In genomic region chr5:132820162-132820754, GRCh38 we compare ENCODE assay signal across 8 cellular contexts. TPM values are rescaled to one million over a fixed set of nuclear protein-coding genes. Genes with fewer than 3 reads are reported as not detected.
DNase-seq lines count a peak whose midpoint lies in the region; ATAC-seq, FAIRE-seq and TF ChIP-seq lines count a peak whose summit lies in the region.

No MANE protein-coding gene starts in this region.

- H3K4me3 ChIP-seq in OCI-LY3 (ENCODE audit: low read length) (peak overlapping the region; percentile 89), endothelial cell of umbilical vein (replicated peaks in 1 of 3; ENCODE audit: insufficient read depth in 1 of 3, low read depth in 1 of 3, low read length in 3 of 3) (no peak overlapping the region)

- POLR2A ChIA-PET in endothelial cell of umbilical vein (lab: Charles Lee), result interaction anchor here (0.7 kb wide), 1 partner anchor 204 kb away, joined by 8 read pairs; no protein-coding TSS in a partner anchor

- no TSS peak for BruUV-seq in endothelial cell of umbilical vein (replicated peaks; lab: Mats Ljungman, UMichigan)

- H3K4me2 ChIP-seq in OCI-LY3 (ENCODE audit: low read length) (peak overlapping the region; percentile 87), endothelial cell of umbilical vein (ENCODE audit: insufficient read depth, low read length) (no peak overlapping the region)

- H3K4me1 ChIP-seq in OCI-LY3 (ENCODE audit: low read length) (0 out of 2 replicates have a peak, but pooled peaks cover 6% of the 10 kb centered on the region), endothelial cell of umbilical vein (ENCODE audit: control insufficient read depth, extremely low read depth, insufficient read depth, low read length) (peaks cover 2% of the 10 kb centered on the region)

- H3K36me3 ChIP-seq in OCI-LY3 (replicated peaks; ENCODE audit: low read depth, low read length), result no peaks in the 10 kb centered on the region
- H3K36me3 ChIP-seq in endothelial cell of umbilical vein (ENCODE audit: control insufficient read depth in 2 of 2, extremely low read depth in 1 of 2, insufficient read depth in 2 of 2, low read length in 2 of 2), result peaks cover 1 to 4% of the 10 kb centered on the region in 2 experiments

- CTCF ChIA-PET in endothelial cell of umbilical vein (lab: Charles Lee), result interaction anchor here (0.7 to 5.9 kb wide), 69 partner anchors 9 to 640 kb away, joined by 3 to 179 read pairs (median 5); partner anchors contain the start of genes CCNI2, IRF1, KIF3A and SEPTIN8

- no peaks in the 10 kb centered on the region for H3K27me3 ChIP-seq in OCI-LY3 (ENCODE audit: low read depth, low read length)
- H3K27me3 ChIP-seq in endothelial cell of umbilical vein (ENCODE audit: control insufficient read depth in 2 of 2, insufficient read depth in 2 of 2, low read length in 2 of 2), result no peaks in the 10 kb centered on the region

- FAIRE-seq in endothelial cell of umbilical vein (lab: Jason Lieb, UNC), result peak; percentile 98

- H3K9me1 ChIP-seq in endothelial cell of umbilical vein (replicated peaks; ENCODE audit: control insufficient read depth, extremely low read depth, insufficient read depth, low read length), result no peaks in the 10 kb centered on the region

- no peaks in the 10 kb centered on the region for H3K9me3 ChIP-seq in OCI-LY3 (ENCODE audit: insufficient read depth, low read length)
- no peaks in the 10 kb centered on the region for H3K9me3 ChIP-seq in endothelial cell of umbilical vein (replicated peaks; ENCODE audit: control insufficient read depth, insufficient read depth, low read length)

- peak; percentile 94 for TF ChIP-seq CTCF in C4-2B (conservative IDR thresholded peaks at IDR 0.05)
- TF ChIP-seq CTCF in OCI-LY3 (IDR thresholded peaks at IDR 0.05; ENCODE audit: low read depth, low read length), result peak; percentile 80
- TF ChIP-seq CTCF in endothelial cell of umbilical vein (IDR thresholded peaks at IDR 0.05; ENCODE audit: extremely low read depth in 1 of 2, insufficient read depth in 1 of 2, low read depth in 1 of 2, low read length in 2 of 2), result peak; percentile 78 to 91

- no peak overlapping the region for H3K27ac ChIP-seq in C4-2B
- no peak overlapping the region for H3K27ac ChIP-seq in OCI-LY3 (ENCODE audit: low read length)
- no peak overlapping the region for H3K27ac ChIP-seq in endothelial cell of umbilical vein (ENCODE audit: insufficient read depth, low read depth, low read length)

- peak; percentile 53 for ATAC-seq in GM19397 (IDR thresholded peaks at IDR 0.05; ENCODE audit: unreplicated experiment)

- peak overlapping the region; percentile 95 for H2AFZ ChIP-seq in OCI-LY3 (ENCODE audit: low read depth, low read length)
- peak overlapping the region; percentile 39 for H2AFZ ChIP-seq in endothelial cell of umbilical vein (ENCODE audit: low read depth, low read length)

- H4K20me1 ChIP-seq in OCI-LY3 (ENCODE audit: insufficient read depth, low read length) (no peaks in the 10 kb centered on the region), endothelial cell of umbilical vein (replicated peaks; ENCODE audit: control insufficient read depth, extremely low read depth, insufficient read depth, low read length) (no peaks in the 10 kb centered on the region)

- DNase-seq in HT1080 (ENCODE audit: low read depth) (peak; percentile 80), endothelial cell of umbilical vein (ENCODE audit: low read depth, low spot score) (peak; percentile 87), mucosa of gallbladder (ENCODE audit: low spot score) (peak; percentile 94)
- peak; percentile 99 for DNase-seq in activated CD8-positive, alpha-beta memory T cell treated with anti-CD3 and anti-CD28 coated beads, Interleukin-2, amount 50 U/mL, for 48 hours
- DNase-seq in stimulated activated CD8-positive, alpha-beta memory T cell treated with anti-CD3 and anti-CD28 coated beads, Interleukin-7, amount 100 ng/mL, for 1 hour (ENCODE audit: low read depth in 2 of 2), result peak; percentile 77 to 87

- intact Hi-C loops in endothelial cell of umbilical vein (cut with micrococcal nuclease), result loop anchor here (1.0 to 10.0 kb wide), 7 partner anchors 43 to 525 kb away; partner anchors contain the start of genes SEPTIN8 and SLC22A4

- dilution Hi-C loops in endothelial cell of umbilical vein (cut with MboI; ENCODE audit: extremely low pct_ligation_motif_present, low sequenced_read_pairs), result no loop called here

- H3K9ac ChIP-seq in OCI-LY3 (ENCODE audit: low read length) (peak overlapping the region; percentile 67), endothelial cell of umbilical vein (replicated peaks; ENCODE audit: extremely low read depth, insufficient read depth, low read length) (no peak overlapping the region)

- no peak for TF ChIP-seq POLR2A in endothelial cell of umbilical vein (IDR thresholded peaks at IDR 0.05; ENCODE audit: low read depth, low read length)

- H3K79me2 ChIP-seq in OCI-LY3 (ENCODE audit: low read length) (no peaks in the 10 kb centered on the region), endothelial cell of umbilical vein (ENCODE audit: control insufficient read depth, insufficient read depth, low read length) (no peaks in the 10 kb centered on the region)

RNA-seq across cellular contexts. Expression of gene SOWAHA, which starts 7.2 kb away (rescaled TPM):
- total RNA-seq in HT1080 (2014; rRNA removed; shearing (Covaris generic)), result not detected in 2 replicates
- 0.02 TPM in 2 replicates for polyA plus RNA-seq in HT1080 (2015; cell fraction: cytosol; rRNA removed)
- polyA plus RNA-seq in HT1080 (2015; cell fraction: nucleus; rRNA removed), result not detected in 2 replicates
- total RNA-seq in endothelial cell of umbilical vein, result not detected in 2 replicates
- not detected in 2 replicates for polyA plus RNA-seq in endothelial cell of umbilical vein
- polyA plus RNA-seq in endothelial cell of umbilical vein (2011; cell fraction: cytosol; rRNA removed), result 0.01 TPM in 1 of 2 replicates, not detected in the other
- not detected in 2 replicates for polyA plus RNA-seq in endothelial cell of umbilical vein (2011; cell fraction: nucleus; rRNA removed)
- polyA plus RNA-seq in endothelial cell of umbilical vein (2012), result not detected in 2 replicates
- not detected in 2 replicates for polyA minus RNA-seq in endothelial cell of umbilical vein
- polyA minus RNA-seq in endothelial cell of umbilical vein (2011; cell fraction: cytosol; rRNA and poly(A)+ RNA removed), result not detected
- not detected in 2 replicates for polyA minus RNA-seq in endothelial cell of umbilical vein (2011; cell fraction: nucleus; rRNA and poly(A)+ RNA removed)
- 22.2 TPM for total RNA-seq in mucosa of gallbladder

RNA-seq across cellular contexts. Expression of gene SHROOM1, which starts 10.2 kb away (rescaled TPM):
- 9.3 and 10.3 TPM in 2 replicates for total RNA-seq in HT1080 (2014; rRNA removed; shearing (Covaris generic))
- polyA plus RNA-seq in HT1080 (2015; cell fraction: cytosol; rRNA removed), result 8.5 and 13.4 TPM in 2 replicates
- polyA plus RNA-seq in HT1080 (2015; cell fraction: nucleus; rRNA removed), result 25.8 and 30.6 TPM in 2 replicates
- total RNA-seq in endothelial cell of umbilical vein (20.9 and 21.0 TPM in 2 replicates), mucosa of gallbladder (96.1 TPM)
- polyA plus RNA-seq in endothelial cell of umbilical vein, result 12.8 and 13.0 TPM in 2 replicates
- 8.3 and 9.0 TPM in 2 replicates for polyA plus RNA-seq in endothelial cell of umbilical vein (2011; cell fraction: cytosol; rRNA removed)
- polyA plus RNA-seq in endothelial cell of umbilical vein (2011; cell fraction: nucleus; rRNA removed), result 25.4 and 29.9 TPM in 2 replicates
- polyA plus RNA-seq in endothelial cell of umbilical vein (2012), result 6.9 and 11.5 TPM in 2 replicates
- polyA minus RNA-seq in endothelial cell of umbilical vein, result 5.3 and 6.6 TPM in 2 replicates
- 5.3 TPM for polyA minus RNA-seq in endothelial cell of umbilical vein (2011; cell fraction: cytosol; rRNA and poly(A)+ RNA removed)
- polyA minus RNA-seq in endothelial cell of umbilical vein (2011; cell fraction: nucleus; rRNA and poly(A)+ RNA removed), result 7.0 and 11.0 TPM in 2 replicates

RNA-seq across cellular contexts. Expression of gene SEPTIN8, which starts 43.2 kb away (rescaled TPM):
- 41.6 and 50.9 TPM in 2 replicates for total RNA-seq in HT1080 (2014; rRNA removed; shearing (Covaris generic))
- 34.5 and 38.6 TPM in 2 replicates for polyA plus RNA-seq in HT1080 (2015; cell fraction: cytosol; rRNA removed)
- 80.1 and 85.6 TPM in 2 replicates for polyA plus RNA-seq in HT1080 (2015; cell fraction: nucleus; rRNA removed)
- total RNA-seq in endothelial cell of umbilical vein (77.2 and 82.1 TPM in 2 replicates), mucosa of gallbladder (63.9 TPM)
- polyA plus RNA-seq in endothelial cell of umbilical vein, result 45.3 and 56.6 TPM in 2 replicates
- 56.2 and 59.9 TPM in 2 replicates for polyA plus RNA-seq in endothelial cell of umbilical vein (2011; cell fraction: cytosol; rRNA removed)
- polyA plus RNA-seq in endothelial cell of umbilical vein (2011; cell fraction: nucleus; rRNA removed), result 169 and 191 TPM in 2 replicates
- polyA plus RNA-seq in endothelial cell of umbilical vein (2012), result 64.5 and 64.8 TPM in 2 replicates
- polyA minus RNA-seq in endothelial cell of umbilical vein, result 74.2 and 83.0 TPM in 2 replicates
- polyA minus RNA-seq in endothelial cell of umbilical vein (2011; cell fraction: cytosol; rRNA and poly(A)+ RNA removed), result 8.4 TPM
- 39.0 and 42.6 TPM in 2 replicates for polyA minus RNA-seq in endothelial cell of umbilical vein (2011; cell fraction: nucleus; rRNA and poly(A)+ RNA removed)

RNA-seq across cellular contexts. Expression of gene GDF9, which starts 46.0 kb away (rescaled TPM):
- 0.21 TPM in 1 of 2 replicates, not detected in the other for total RNA-seq in HT1080 (2014; rRNA removed; shearing (Covaris generic))
- 0.29 and 0.34 TPM in 2 replicates for polyA plus RNA-seq in HT1080 (2015; cell fraction: cytosol; rRNA removed)
- polyA plus RNA-seq in HT1080 (2015; cell fraction: nucleus; rRNA removed), result 0.67 and 0.91 TPM in 2 replicates
- total RNA-seq in endothelial cell of umbilical vein (0.32 TPM in 1 of 2 replicates, not detected in the other), mucosa of gallbladder (0.09 TPM)
- polyA plus RNA-seq in endothelial cell of umbilical vein, result 0.07 and 0.24 TPM in 2 replicates
- 0.04 and 0.08 TPM in 2 replicates for polyA plus RNA-seq in endothelial cell of umbilical vein (2011; cell fraction: cytosol; rRNA removed)
- 0.14 and 0.45 TPM in 2 replicates for polyA plus RNA-seq in endothelial cell of umbilical vein (2011; cell fraction: nucleus; rRNA removed)
- 0.09 TPM in 1 of 2 replicates, not detected in the other for polyA plus RNA-seq in endothelial cell of umbilical vein (2012)
- 0.15 and 0.19 TPM in 2 replicates for polyA minus RNA-seq in endothelial cell of umbilical vein
- polyA minus RNA-seq in endothelial cell of umbilical vein (2011; cell fraction: cytosol; rRNA and poly(A)+ RNA removed), result not detected
- polyA minus RNA-seq in endothelial cell of umbilical vein (2011; cell fraction: nucleus; rRNA and poly(A)+ RNA removed), result 1.4 and 1.8 TPM in 2 replicates

RNA-seq across cellular contexts. Expression of gene UQCRQ, which starts 46.2 kb away (rescaled TPM):
- total RNA-seq in HT1080 (2014; rRNA removed; shearing (Covaris generic)), result 201 and 373 TPM in 2 replicates
- 176 and 307 TPM in 2 replicates for polyA plus RNA-seq in HT1080 (2015; cell fraction: cytosol; rRNA removed)
- polyA plus RNA-seq in HT1080 (2015; cell fraction: nucleus; rRNA removed), result 75.7 and 109 TPM in 2 replicates
- total RNA-seq in endothelial cell of umbilical vein (390 and 458 TPM in 2 replicates), mucosa of gallbladder (625 TPM)
- 246 and 263 TPM in 2 replicates for polyA plus RNA-seq in endothelial cell of umbilical vein
- 280 and 312 TPM in 2 replicates for polyA plus RNA-seq in endothelial cell of umbilical vein (2011; cell fraction: cytosol; rRNA removed)
- 72.0 and 114 TPM in 2 replicates for polyA plus RNA-seq in endothelial cell of umbilical vein (2011; cell fraction: nucleus; rRNA removed)
- 329 and 394 TPM in 2 replicates for polyA plus RNA-seq in endothelial cell of umbilical vein (2012)
- polyA minus RNA-seq in endothelial cell of umbilical vein, result 30.1 and 50.5 TPM in 2 replicates
- 61.8 TPM for polyA minus RNA-seq in endothelial cell of umbilical vein (2011; cell fraction: cytosol; rRNA and poly(A)+ RNA removed)
- 16.8 and 20.5 TPM in 2 replicates for polyA minus RNA-seq in endothelial cell of umbilical vein (2011; cell fraction: nucleus; rRNA and poly(A)+ RNA removed)

Comparison
In these comparisons a context has a peak if more than half of its experiments do, and no peak if none do; other contexts are left out.
1. RNA of gene SOWAHA, which starts 7.2 kb away (total RNA-seq): 22.2 TPM in mucosa of gallbladder (single experiment); not detected in endothelial cell of umbilical vein and not detected in HT1080; every median in the first group is over 10 times any median in the second.
2. Peak in every context shown above with its lines, with median percentiles within 50 percentile points of each other: CTCF ChIP-seq and DNase-seq.